In genomic region chr5:171899792-171900191, GRCh38 we compare ENCODE assay signal across 25 cellular contexts.
"Had no signal": no experiment of that assay in that cellular context is flagged by ENCODE, and none has a peak within 500 bp of the region (broad histone marks: within the 10 kb centered on the region; RNA-seq: fewer than 3 reads in every experiment).

No MANE protein-coding gene starts in this region.

- H3K27me3 Mint-ChIP-seq: activated CD8-positive, alpha-beta T cell treated with anti-CD3 and anti-CD28 coated beads for 36 hours; activated naive CD8-positive, alpha-beta T cell; effector memory CD8-positive, alpha-beta T cell; progenitor cell of endocrine pancreas; type B pancreatic cell had no signal

- H3K4me3 Mint-ChIP-seq: activated CD8-positive, alpha-beta T cell treated with anti-CD3 and anti-CD28 coated beads for 36 hours; activated naive CD8-positive, alpha-beta T cell; activated T-cell treated with anti-CD3 and anti-CD28 coated beads, Interleukin-2, amount 50 U/mL, for 4 hours; effector memory CD8-positive, alpha-beta T cell; nephron; T-helper 1 cell treated with Interleukin-12 subunit alpha and Interleukin-12 subunit beta and Interleukin-4 antibody, amounts not matched to agents 30 μg/mL and 1 μg/mL, for 36 hours; type B pancreatic cell had no signal

- H3K9me3 Mint-ChIP-seq: activated CD8-positive, alpha-beta T cell treated with anti-CD3 and anti-CD28 coated beads for 36 hours; activated T-cell treated with anti-CD3 and anti-CD28 coated beads, Interleukin-2, amount 50 U/mL, for 4 hours; activated T-helper 2 cell treated with anti-CD3 and anti-CD28 coated beads, Interferon-gamma antibody, Interleukin-2, Interleukin-4, amounts not matched to agents 10 μg/mL and 5 μg/mL and 100 μg/mL, durations not matched to agents 14 hours and 24 hours and 36 hours; effector memory CD8-positive, alpha-beta T cell; nephron; T-helper 1 cell treated with Interleukin-12 subunit alpha and Interleukin-12 subunit beta and Interleukin-4 antibody, amounts not matched to agents 30 μg/mL and 1 μg/mL, for 36 hours; type B pancreatic cell had no signal

- DNase-seq: activated CD4-positive, alpha-beta T cell treated with anti-CD3 and anti-CD28 coated beads for 1 hour; activated CD4-positive, alpha-beta T cell treated with anti-CD3 and anti-CD28 coated beads, Interleukin-2, amount 50 U/mL, for 1 hour; activated CD8-positive, alpha-beta T cell treated with anti-CD3 and anti-CD28 coated beads for 36 hours; activated T-cell treated with anti-CD3 and anti-CD28 coated beads, Interleukin-2, amount 50 U/mL, for 4 hours; anterior cingulate cortex; body of pancreas; effector memory CD8-positive, alpha-beta T cell; erythroblast; gastrocnemius medialis; hippocampal formation; kidney glomerular epithelial cell; left lung; lower lobe of right lung; ovary; right lobe of liver; stimulated activated CD4-positive, alpha-beta T cell treated with anti-CD3 and anti-CD28 coated beads, Interleukin-2, amount 100 ng/mL, for 48 hours; stimulated activated naive CD8-positive, alpha-beta T cell treated with anti-CD3 and anti-CD28 coated beads, Interleukin-15, Interleukin-2, amounts not matched to agents 100 U/mL and 50 U/mL, for 24 hours; SW 1271; testis had no signal

- H3K27ac Mint-ChIP-seq: activated CD8-positive, alpha-beta T cell treated with anti-CD3 and anti-CD28 coated beads for 36 hours; activated T-helper 2 cell treated with anti-CD3 and anti-CD28 coated beads, Interferon-gamma antibody, Interleukin-2, Interleukin-4, amounts not matched to agents 10 μg/mL and 5 μg/mL and 100 μg/mL, durations not matched to agents 14 hours and 24 hours and 36 hours; nephron; progenitor cell of endocrine pancreas; T-helper 1 cell treated with Interleukin-12 subunit alpha and Interleukin-12 subunit beta and Interleukin-4 antibody, amounts not matched to agents 30 μg/mL and 1 μg/mL, for 36 hours; type B pancreatic cell had no signal

- ATAC-seq: activated CD8-positive, alpha-beta T cell treated with anti-CD3 and anti-CD28 coated beads for 36 hours; activated T-cell treated with anti-CD3 and anti-CD28 coated beads, Interleukin-2, amount 50 U/mL, for 4 hours; body of pancreas; effector memory CD8-positive, alpha-beta T cell; gastrocnemius medialis; left lung; right lobe of liver; stimulated activated naive CD8-positive, alpha-beta T cell treated with anti-CD3 and anti-CD28 coated beads, Interleukin-15, Interleukin-2, amounts not matched to agents 100 U/mL and 50 U/mL, for 24 hours had no signal
